ENCODE assay signal across 20 cellular contexts in genomic region chr17:74117087-74117486, GRCh38.
"Had no signal": no experiment of that assay in that cellular context is flagged by ENCODE, and none has a peak within 500 bp of the region (broad histone marks: within the 10 kb centered on the region; RNA-seq: fewer than 3 reads in every experiment).

No MANE protein-coding gene starts in this region.

- H3K4me1 Mint-ChIP-seq: activated CD4-positive, alpha-beta T cell treated with anti-CD3 and anti-CD28 coated beads, Interleukin-2, amount 10 ng/mL, durations not matched to agents 24 days and 14 days; activated naive CD8-positive, alpha-beta T cell treated with anti-CD3 and anti-CD28 coated beads for 36 hours; stimulated activated naive B cell treated with anti-CD40 and anti-IgM and Interleukin-4, amounts not matched to agents 10 μg/mL and 1 μg/mL and 100 μg/mL, for 72 hours had no signal

- DNase-seq: activated CD4-positive, alpha-beta T cell treated with anti-CD3 and anti-CD28 coated beads, Interleukin-2, amount 10 ng/mL, durations not matched to agents 24 days and 14 days; activated CD4-positive, CD25-positive, alpha-beta regulatory T cell; activated CD8-positive, alpha-beta memory T cell treated with anti-CD3 and anti-CD28 coated beads, Interleukin-2, amount 50 U/mL, for 4 hours; activated CD8-positive, alpha-beta T cell treated with anti-CD3 and anti-CD28 coated beads, Interleukin-2, amount 10 ng/mL, durations not matched to agents 7 days and 5 days; activated gamma-delta T cell treated with Interleukin-2 at 50 U/mL for 16 hours; activated naive CD8-positive, alpha-beta T cell treated with anti-CD3 and anti-CD28 coated beads for 36 hours; activated T-cell treated with anti-CD3 and anti-CD28 coated beads, Interleukin-2, amount 50 U/mL, for 48 hours; brain microvascular endothelial cell; cortex of kidney; effector CD8-positive, alpha-beta T cell; foreskin melanocyte; left colon; mucosa of descending colon; naive thymus-derived CD4-positive, alpha-beta T cell; psoas muscle; SIG-M5; stimulated activated CD4-positive, alpha-beta T cell treated with anti-CD3 and anti-CD28 coated beads, Interleukin-2, amount 100 ng/mL, for 48 hours; stimulated activated naive B cell treated with anti-CD40 and anti-IgM and Interleukin-4, amounts not matched to agents 10 μg/mL and 1 μg/mL and 100 μg/mL, for 72 hours; T-helper 17 cell; tibial artery had no signal

- H3K27ac Mint-ChIP-seq: activated CD4-positive, alpha-beta T cell treated with anti-CD3 and anti-CD28 coated beads, Interleukin-2, amount 10 ng/mL, durations not matched to agents 24 days and 14 days; activated CD8-positive, alpha-beta T cell treated with anti-CD3 and anti-CD28 coated beads, Interleukin-2, amount 10 ng/mL, durations not matched to agents 7 days and 5 days; activated naive CD8-positive, alpha-beta T cell treated with anti-CD3 and anti-CD28 coated beads for 36 hours; naive thymus-derived CD4-positive, alpha-beta T cell; stimulated activated naive B cell treated with anti-CD40 and anti-IgM and Interleukin-4, amounts not matched to agents 10 μg/mL and 1 μg/mL and 100 μg/mL, for 72 hours; T-helper 17 cell had no signal

- H3K4me1 ChIP-seq: psoas muscle, tibial artery had no signal

- H3K36me3 ChIP-seq: brain microvascular endothelial cell, tibial artery had no signal

- H3K4me3 ChIP-seq: mucosa of descending colon, psoas muscle, tibial artery had no signal

- ATAC-seq: activated CD8-positive, alpha-beta T cell treated with anti-CD3 and anti-CD28 coated beads, Interleukin-2, amount 10 ng/mL, durations not matched to agents 7 days and 5 days; left colon; mucosa of descending colon; naive thymus-derived CD4-positive, alpha-beta T cell; psoas muscle; stimulated activated naive B cell treated with anti-CD40 and anti-IgM and Interleukin-4, amounts not matched to agents 10 μg/mL and 1 μg/mL and 100 μg/mL, for 72 hours; T-helper 17 cell had no signal

- H3K27ac ChIP-seq: brain microvascular endothelial cell, psoas muscle, tibial artery had no signal

- H3K9me3 Mint-ChIP-seq: activated CD4-positive, alpha-beta T cell treated with anti-CD3 and anti-CD28 coated beads, Interleukin-2, amount 10 ng/mL, durations not matched to agents 24 days and 14 days; activated naive CD8-positive, alpha-beta T cell treated with anti-CD3 and anti-CD28 coated beads for 36 hours had no signal

- H3K4me3 Mint-ChIP-seq: activated CD4-positive, alpha-beta T cell treated with anti-CD3 and anti-CD28 coated beads, Interleukin-2, amount 10 ng/mL, durations not matched to agents 24 days and 14 days; activated CD8-positive, alpha-beta T cell treated with anti-CD3 and anti-CD28 coated beads, Interleukin-2, amount 10 ng/mL, durations not matched to agents 7 days and 5 days; activated naive CD8-positive, alpha-beta T cell treated with anti-CD3 and anti-CD28 coated beads for 36 hours; naive thymus-derived CD4-positive, alpha-beta T cell; stimulated activated naive B cell treated with anti-CD40 and anti-IgM and Interleukin-4, amounts not matched to agents 10 μg/mL and 1 μg/mL and 100 μg/mL, for 72 hours; T-helper 17 cell had no signal

- H3K36me3 Mint-ChIP-seq: activated naive CD8-positive, alpha-beta T cell treated with anti-CD3 and anti-CD28 coated beads for 36 hours; naive thymus-derived CD4-positive, alpha-beta T cell; stimulated activated naive B cell treated with anti-CD40 and anti-IgM and Interleukin-4, amounts not matched to agents 10 μg/mL and 1 μg/mL and 100 μg/mL, for 72 hours had no signal

- H3K9me3 ChIP-seq: mucosa of descending colon, psoas muscle, tibial artery had no signal
